In the genomic region with DNA sequence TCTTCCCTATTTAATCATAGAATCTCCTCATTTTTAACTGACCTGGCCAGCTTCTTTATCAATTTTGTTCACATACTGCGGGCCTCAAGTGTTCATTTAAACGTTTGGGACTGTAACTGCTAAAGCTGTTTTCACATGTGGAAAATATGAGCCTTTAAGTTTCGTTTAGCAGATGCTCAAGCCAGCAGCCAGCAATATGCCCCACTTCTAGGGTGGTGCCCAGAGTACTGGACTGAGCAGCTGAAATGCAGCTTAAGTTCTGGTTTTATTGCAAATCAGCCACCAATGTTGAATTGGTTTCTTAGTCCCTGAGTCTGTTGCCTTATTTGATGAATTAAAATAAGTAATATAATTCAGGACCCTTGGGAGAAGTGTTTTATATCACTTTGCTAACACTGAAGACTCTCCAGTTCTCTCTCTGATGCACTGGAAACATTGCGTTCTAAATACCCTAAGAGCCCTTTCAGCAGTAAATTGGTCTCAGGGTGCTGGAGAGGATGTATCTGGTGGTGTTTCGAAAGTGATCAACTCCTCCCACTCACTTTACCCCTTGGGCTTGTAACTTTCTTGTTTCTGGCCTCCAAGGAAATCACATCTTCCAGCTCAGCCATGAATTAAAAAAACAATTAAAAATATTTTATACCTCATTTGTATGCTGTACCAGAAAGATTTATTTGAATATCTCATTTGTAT, we compare ENCODE assay signal across 11 cellular contexts.
DNase-seq lines count a peak whose midpoint lies in the region; ATAC-seq and TF ChIP-seq lines count a peak whose summit lies in the region.
"Had no signal": no experiment of that assay in that cellular context is flagged by ENCODE, and none has a peak within 500 bp of the region (broad histone marks: within the 10 kb centered on the region; RNA-seq: fewer than 3 reads in every experiment).

No MANE protein-coding gene starts in this region.

- no peak for DNase-seq in omental fat pad (ENCODE audit: low spot score)
- no peak for DNase-seq in activated gamma-delta T cell (lab: John Stamatoyannopoulos, UW)
- no peak for DNase-seq in activated CD4-positive, alpha-beta T cell treated with anti-CD3 and anti-CD28 coated beads for 1 hour
- no peak for DNase-seq in HuH-7.5 (ENCODE audit: low spot score)
- DNase-seq: activated CD4-positive, alpha-beta T cell treated with anti-CD3 and anti-CD28 coated beads, Interleukin-2, amount 50 U/mL, for 4 hours; lower lobe of right lung; NCI-H345 had no signal

- no peak for TF ChIP-seq CTCF in omental fat pad (IDR thresholded peaks at IDR 0.05)

- ATAC-seq in GM18498 (IDR thresholded peaks at IDR 0.05; ENCODE audit: unreplicated experiment) (peak; percentile 80), GM19372 (IDR thresholded peaks at IDR 0.05; ENCODE audit: low read depth, unreplicated experiment) (peak; percentile 84), HG02759 (IDR thresholded peaks at IDR 0.05; ENCODE audit: unreplicated experiment) (peak; percentile 69), HG03520 (IDR thresholded peaks at IDR 0.05; ENCODE audit: unreplicated experiment) (peak; percentile 65), omental fat pad (ENCODE audit: low FRiP score) (no peak)
- ATAC-seq: lower lobe of right lung had no signal
